In genomic region chr16:14302031-14302398, GRCh38 we compare ENCODE assay signal across 8 cellular contexts.
A peak's percentile ranks its signal among the peaks of the same experiment; 100 is the strongest.
DNase-seq lines count a peak whose midpoint lies in the region; ATAC-seq, FAIRE-seq and TF ChIP-seq lines count a peak whose summit lies in the region.

No MANE protein-coding gene starts in this region.

- H3K27ac ChIP-seq in AG04450 (ENCODE audit: low read depth, low read length), result no peak overlapping the region
- peak overlapping the region in 4 of 8 donors; percentile 7 to 50 (median 26) for H3K27ac ChIP-seq in spleen

- H3K4me3 ChIP-seq in AG04450 (ENCODE audit: low read depth, low read length), result peak overlapping the region; percentile 75
- peak overlapping the region; percentile 79 for H3K4me3 ChIP-seq in astrocyte of the spinal cord (ENCODE audit: low read depth, low read length)
- H3K4me3 ChIP-seq in iPS-18c (ENCODE audit: insufficient read depth, low read depth, low read length), result peak overlapping the region; percentile 79
- peak overlapping the region; percentile 64 to 90 (median 74) for H3K4me3 ChIP-seq in spleen

- no peak for TF ChIP-seq CTCF in AG04450 (IDR thresholded peaks at IDR 0.05; ENCODE audit: low read depth, low read length)
- no peak for TF ChIP-seq CTCF in astrocyte of the spinal cord (IDR thresholded peaks at IDR 0.05; ENCODE audit: low read depth, low read length)
- no peak for TF ChIP-seq CTCF in spleen (IDR thresholded peaks at IDR 0.05 in 8 of 11, conservative IDR thresholded peaks at IDR 0.05 in 3 of 11)

- FAIRE-seq in GM12891 (lab: Jason Lieb, UNC), result no peak

- CTCF ChIA-PET in AG04450 (lab: Charles Lee), result no interaction called here

- H3K4me1 ChIP-seq in spleen, result peaks cover 0 to 31% (median 27%) of the 10 kb centered on the region in 6 donors

- H3K9me3 ChIP-seq in AG04450 (ENCODE audit: control insufficient read depth, insufficient read depth, low read length) (no peaks in the 10 kb centered on the region; the same call in 1 of the 2 replicates), iPS-18c (ENCODE audit: control insufficient read depth, insufficient read depth, low read length) (peaks cover 2% of the 10 kb centered on the region), spleen (no peaks in the 10 kb centered on the region)

- 0 to 1% (median 0%) methylated on average over 8 to 32 of the region's 37 CpGs for WGBS in spleen, 5 donors

- H3K27me3 ChIP-seq in AG04450 (ENCODE audit: control insufficient read depth, insufficient read depth, low read length) (no peaks in the 10 kb centered on the region), spleen (replicated peaks in 1 of 7) (peaks cover 0 to 40% (median 18%) of the 10 kb centered on the region in 7 donors)

- intact Hi-C loops in spleen (cut with DNase I; ENCODE audit: low total_unique reads), result loop anchor here (5.0 kb wide), 1 partner anchor 230 kb away; no protein-coding TSS in a partner anchor

- ATAC-seq in HG02763 (IDR thresholded peaks at IDR 0.05; ENCODE audit: unreplicated experiment), result peak; percentile 48

- in situ Hi-C loops in astrocyte of the spinal cord (cut with HindIII; ENCODE audit: low sequenced_read_pairs), result no loop called here

- no peak for DNase-seq in AG04450 (ENCODE audit: low read depth, low spot score)
- DNase-seq in GM12891 (ENCODE audit: insufficient read length, low spot score), result peak; percentile 82
- peak; percentile 81 for DNase-seq in NCI-H226
- peak; percentile 62 for DNase-seq in astrocyte of the spinal cord (ENCODE audit: low read depth, low spot score)
- no peak for DNase-seq in spleen
- DNase-seq in inferior parietal cortex (ENCODE audit: extremely low spot score), result no peak

- POLR2A ChIA-PET in AG04450 (lab: Yijun Ruan, JAX), result no interaction called here

- no peaks in the 10 kb centered on the region for H3K36me3 ChIP-seq in spleen

- no peak for TF ChIP-seq POLR2A in GM12891 (IDR thresholded peaks at IDR 0.05; ENCODE audit: low read depth, low read length)
- TF ChIP-seq POLR2A in spleen (IDR thresholded peaks at IDR 0.05), result no peak

TF ChIP-seq in GM12891, 5 proteins besides CTCF, POLR2A, EP300 and RAD21:
- TF ChIP-seq PAX5 (IDR thresholded peaks at IDR 0.05; ENCODE audit: insufficient read depth, low read length, severe bottlenecking) (peak; percentile 73), TAF1 (IDR thresholded peaks at IDR 0.05; ENCODE audit: low read depth, low read length) (0 out of 2 replicates have a peak, but pooled peaks have one; percentile 24), SPI1 (IDR thresholded peaks at IDR 0.05; ENCODE audit: low read depth, low read length) (no peak)

Comparison
In these comparisons a context has a peak if more than half of its experiments do, and no peak if none do; other contexts are left out.
1. DNase-seq: peak in GM12891 (single experiment), NCI-H226 (single experiment) and astrocyte of the spinal cord (single experiment); none in AG04450 (single experiment), spleen (single experiment) and inferior parietal cortex (single experiment).
2. Peak in every context shown above with its lines, with median percentiles within 50 percentile points of each other: H3K4me3 ChIP-seq.